In the genomic region with DNA sequence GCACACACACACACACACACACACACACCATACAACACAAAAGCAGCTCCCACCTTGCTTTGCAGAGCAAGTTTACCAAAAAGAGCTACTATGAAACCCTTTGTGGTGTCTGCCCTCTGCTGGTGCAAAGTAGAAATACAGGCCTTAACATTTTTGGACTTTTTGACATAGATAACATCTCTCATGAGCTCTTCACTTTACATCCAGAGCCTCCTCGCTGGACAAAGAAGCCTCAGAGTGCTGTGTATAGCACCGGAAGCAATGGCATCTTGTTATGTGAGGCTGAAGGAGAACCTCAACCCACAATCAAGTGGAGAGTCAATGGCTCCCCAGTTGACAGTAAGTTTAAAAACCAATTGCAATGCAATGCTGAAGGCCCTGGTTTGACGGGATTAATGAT, we compare ENCODE assay signal across 8 cellular contexts.
DNase-seq lines count a peak whose midpoint lies in the region; ATAC-seq, FAIRE-seq and TF ChIP-seq lines count a peak whose summit lies in the region.

No MANE protein-coding gene starts in this region.

- H3K9me3 ChIP-seq in right atrium auricular region (no peaks in the 10 kb centered on the region), small intestine (ENCODE audit: control insufficient read depth, low read depth) (no peaks in the 10 kb centered on the region)

- H3K4me1 ChIP-seq in right atrium auricular region (peaks cover 0 to 8% of the 10 kb centered on the region in 2 donors), small intestine (ENCODE audit: control insufficient read depth in 2 of 2, insufficient read depth in 1 of 2, low read depth in 1 of 2, low read length in 1 of 2) (no peaks in the 10 kb centered on the region)

- TF ChIP-seq CTCF in right atrium auricular region (IDR thresholded peaks at IDR 0.05): peak; percentile 49 to 82

- no peak overlapping the region for H3K27ac ChIP-seq in right atrium auricular region
- no peak overlapping the region for H3K27ac ChIP-seq in small intestine (ENCODE audit: low read depth in 1 of 2, low read length in 1 of 2)

- 22 to 28% (median 28%) methylated on average over 3 of the region's 3 CpGs for WGBS in small intestine, 3 donors

- H3K27me3 ChIP-seq in right atrium auricular region (no peaks in the 10 kb centered on the region), small intestine (ENCODE audit: control insufficient read depth in 2 of 2, insufficient read depth in 2 of 2, low read length in 2 of 2) (no peaks in the 10 kb centered on the region)

- H3K4me3 ChIP-seq in right atrium auricular region (no peak overlapping the region), small intestine (ENCODE audit: low read depth in 1 of 2, low read length in 2 of 2) (no peak overlapping the region)

- ATAC-seq in GM18517 (IDR thresholded peaks at IDR 0.05; ENCODE audit: unreplicated experiment) (peak; percentile 75), HG02943 (IDR thresholded peaks at IDR 0.05; ENCODE audit: low read depth, unreplicated experiment) (peak; percentile 52)

- H3K36me3 ChIP-seq in right atrium auricular region: no peaks in the 10 kb centered on the region
- no peaks in the 10 kb centered on the region for H3K36me3 ChIP-seq in small intestine (ENCODE audit: control insufficient read depth in 2 of 2, insufficient read depth in 2 of 2, low read length in 2 of 2)

- DNase-seq in COLO829 (ENCODE audit: low spot score) (peak; percentile 40), NCI-H2029 (lab: John Stamatoyannopoulos, UW) (peak; percentile 40), right atrium auricular region (ENCODE audit: low spot score) (no peak), small intestine (peak; percentile 44)
- peak; percentile 1 for DNase-seq in activated CD4-positive, alpha-beta T cell treated with anti-CD3 and anti-CD28 coated beads, Interleukin-2, amount 50 U/mL, for 1 hour
- no peak for DNase-seq in activated naive CD4-positive, alpha-beta T cell treated with anti-CD3 and anti-CD28 coated beads, Interleukin-2, amount 50 U/mL, for 16 hours

- no peak for FAIRE-seq in small intestine (lab: Jason Lieb, UNC)

Comparison
In these comparisons a context has a peak if more than half of its experiments do, and no peak if none do; other contexts are left out.
1. DNase-seq: peak in COLO829 (single experiment), NCI-H2029 (single experiment), activated CD4-positive, alpha-beta T cell treated with anti-CD3 and anti-CD28 coated beads, Interleukin-2, amount 50 U/mL, for 1 hour (single experiment) and small intestine (single experiment); none in right atrium auricular region (single experiment) and activated naive CD4-positive, alpha-beta T cell treated with anti-CD3 and anti-CD28 coated beads, Interleukin-2, amount 50 U/mL, for 16 hours (single experiment).